17 cellular contexts compared by ENCODE assay signal in genomic region chr6:44129841-44130322, GRCh38. TPM values are rescaled to one million over a fixed set of nuclear protein-coding genes. Genes with fewer than 3 reads are reported as not detected.
DNase-seq lines count a peak whose midpoint lies in the region; ATAC-seq and TF ChIP-seq lines count a peak whose summit lies in the region.
"Had no signal": no experiment of that assay in that cellular context is flagged by ENCODE, and none has a peak within 500 bp of the region (broad histone marks: within the 10 kb centered on the region; RNA-seq: fewer than 3 reads in every experiment).

No MANE protein-coding gene starts in this region.

- intact Hi-C loops in left ventricle myocardium inferior (cut with micrococcal nuclease) (no loop called here), sciatic nerve (cut with DNase I) (no loop called here)

- TF ChIP-seq CTCF in left ventricle myocardium inferior (IDR thresholded peaks at IDR 0.05; ENCODE audit: borderline replicate concordance) (no peak), right atrium auricular region (IDR thresholded peaks at IDR 0.05) (no peak), WTC11 (IDR thresholded peaks at IDR 0.05) (no peak), lung (IDR thresholded peaks at IDR 0.05; ENCODE audit: control extremely low read depth, extremely low read depth) (no peak), type B pancreatic cell (conservative IDR thresholded peaks at IDR 0.05) (no peak)

- H3K36me3 ChIP-seq in left ventricle myocardium inferior (peaks cover 5% of the 10 kb centered on the region), right atrium auricular region (peaks cover 5% of the 10 kb centered on the region), lung (ENCODE audit: control insufficient read depth in 2 of 2, insufficient read depth in 2 of 2, low read length in 2 of 2) (peaks cover 0 to 5% of the 10 kb centered on the region in 2 donors)

- peak overlapping the region; percentile 83 for H3K4me3 Mint-ChIP-seq in WTC11
- peak overlapping the region; percentile 86 for H3K4me3 Mint-ChIP-seq in type B pancreatic cell

- no peaks in the 10 kb centered on the region for H3K27me3 ChIP-seq in left ventricle myocardium inferior (ENCODE audit: low read depth)
- H3K27me3 ChIP-seq in right atrium auricular region: no peaks in the 10 kb centered on the region
- no peaks in the 10 kb centered on the region for H3K27me3 ChIP-seq in lung (ENCODE audit: control insufficient read depth, insufficient read depth)
- H3K27me3 ChIP-seq: vagina had no signal

- DNase-seq in left ventricle myocardium inferior (no peak), right atrium auricular region (ENCODE audit: low spot score) (no peak), WTC11 (ENCODE audit: low spot score) (no peak), lung (ENCODE audit: low spot score) (peak; percentile 60), type B pancreatic cell (ENCODE audit: extremely low spot score, unreplicated experiment) (no peak), H4 (ENCODE audit: low spot score) (no peak), sciatic nerve (ENCODE audit: low spot score) (no peak), NCI-H187 treated with DMSO at 0.1 percent for 48 hours (lab: John Stamatoyannopoulos, UW) (no peak)
- DNase-seq: activated CD4-positive, alpha-beta T cell treated with anti-CD3 and anti-CD28 coated beads for 1 hour; amygdala; HCEC 1CT; NCI-H1048; NCI-H82; stimulated activated naive CD4-positive, alpha-beta T cell treated with Interleukin-2 at 50 U/mL for 16 hours had no signal

- H3K4me1 Mint-ChIP-seq in WTC11: peaks cover 54% of the 10 kb centered on the region
- peaks cover 49% of the 10 kb centered on the region for H3K4me1 Mint-ChIP-seq in type B pancreatic cell (ENCODE audit: unreplicated experiment)

- 63 to 70% methylated on average over 2 of the region's 2 CpGs for WGBS in lung, 2 donors

- ATAC-seq in WTC11 (no peak), lung (ENCODE audit: insufficient read depth, low FRiP score) (no peak), sciatic nerve (no peak)

- H3K4me1 ChIP-seq in left ventricle myocardium inferior: peaks cover 80% of the 10 kb centered on the region
- H3K4me1 ChIP-seq in right atrium auricular region: peaks cover 0 to 39% of the 10 kb centered on the region in 2 donors
- H3K4me1 ChIP-seq in lung (ENCODE audit: control insufficient read depth in 2 of 2, insufficient read depth in 2 of 2, low read length in 2 of 2): peaks cover 4 to 12% of the 10 kb centered on the region in 2 donors

- no peak overlapping the region for H3K4me3 ChIP-seq in left ventricle myocardium inferior
- no peak overlapping the region for H3K4me3 ChIP-seq in right atrium auricular region
- H3K4me3 ChIP-seq in lung: no peak overlapping the region
- H3K4me3 ChIP-seq: vagina had no signal

- H3K27me3 Mint-ChIP-seq in WTC11 (ENCODE audit: low read depth) (no peaks in the 10 kb centered on the region; the same call in 1 of the 2 replicates), type B pancreatic cell (no peaks in the 10 kb centered on the region)

- POLR2A ChIA-PET in WTC11 (lab: Charles Lee): no interaction called here

- H3K27ac Mint-ChIP-seq in WTC11: no peak overlapping the region
- H3K27ac Mint-ChIP-seq in type B pancreatic cell: no peak overlapping the region

- peaks cover 2% of the 10 kb centered on the region for H3K36me3 Mint-ChIP-seq in WTC11
- peaks cover 4% of the 10 kb centered on the region for H3K36me3 Mint-ChIP-seq in type B pancreatic cell

- no peaks in the 10 kb centered on the region for H3K9me3 Mint-ChIP-seq in WTC11
- no peaks in the 10 kb centered on the region for H3K9me3 Mint-ChIP-seq in type B pancreatic cell

- CTCF ChIA-PET in WTC11 (lab: Charles Lee): no interaction called here

- H3K9me3 ChIP-seq in left ventricle myocardium inferior (replicated peaks): no peaks in the 10 kb centered on the region
- H3K9me3 ChIP-seq in right atrium auricular region: no peaks in the 10 kb centered on the region
- no peaks in the 10 kb centered on the region for H3K9me3 ChIP-seq in lung (ENCODE audit: control insufficient read depth in 2 of 2, insufficient read depth in 1 of 2, low read length in 1 of 2)
- H3K9me3 ChIP-seq: vagina had no signal

- H3K27ac ChIP-seq in left ventricle myocardium inferior (replicated peaks): peak overlapping the region; percentile 13
- no peak overlapping the region for H3K27ac ChIP-seq in right atrium auricular region
- no peak overlapping the region for H3K27ac ChIP-seq in lung (ENCODE audit: low read depth in 1 of 2, low read length in 1 of 2)
- H3K27ac ChIP-seq: vagina had no signal

TF ChIP-seq in WTC11, 78 proteins besides CTCF, POLR2A, EP300 and RAD21 (continues in another document):
- TF ChIP-seq ZSCAN18 (CRISPR knock-in tag; IDR thresholded peaks at IDR 0.05) (no peak), ZNF121 (CRISPR knock-in tag; IDR thresholded peaks at IDR 0.05) (no peak), CREB1 (CRISPR knock-in tag; IDR thresholded peaks at IDR 0.05) (no peak), ZNF671 (CRISPR knock-in tag; IDR thresholded peaks at IDR 0.05) (no peak), USF1 (CRISPR knock-in tag; IDR thresholded peaks at IDR 0.05) (no peak), ZNF263 (CRISPR knock-in tag; IDR thresholded peaks at IDR 0.05; ENCODE audit: low read depth) (no peak), FOXP4 (CRISPR knock-in tag; IDR thresholded peaks at IDR 0.05) (no peak), HMGXB4 (CRISPR knock-in tag; IDR thresholded peaks at IDR 0.05) (no peak), TEAD4 (CRISPR knock-in tag; IDR thresholded peaks at IDR 0.05) (no peak), FOXK1 (CRISPR knock-in tag; IDR thresholded peaks at IDR 0.05) (no peak)

RNA-seq across cellular contexts. Expression of gene TMEM63B, which starts 2.5 kb away (rescaled TPM):
- total RNA-seq in left ventricle myocardium inferior (37.2 TPM), right atrium auricular region (10 to 100 TPM; 29.2 to 37.1 TPM), WTC11 (2021) (72.8 to 75.2 TPM (median 74.0 TPM) in 3 replicates), lung (10 to 100 TPM; 93.1 to 94.5 TPM), type B pancreatic cell (ENCODE audit: low replicate concordance) (45.5 and 57.5 TPM in 2 replicates), sciatic nerve (38.0 TPM)
- polyA plus RNA-seq in lung: 10 to 100 TPM; 49.0 to 83.6 TPM
- 15.8 and 28.6 TPM in 2 replicates for total RNA-seq in H4 (2014; rRNA removed; shearing (Covaris generic))

RNA-seq across cellular contexts. Expression of gene MRPL14, which starts 2.6 kb away (rescaled TPM):
- total RNA-seq in left ventricle myocardium inferior (36.8 TPM), right atrium auricular region (10 to 100 TPM; 44.1 to 45.9 TPM), WTC11 (2021) (70.0 to 74.2 TPM (median 74.2 TPM) in 3 replicates), lung (10 to 100 TPM; 70.8 to 90.2 TPM), type B pancreatic cell (ENCODE audit: low replicate concordance) (45.5 and 53.7 TPM in 2 replicates), sciatic nerve (21.8 TPM)
- polyA plus RNA-seq in lung: 100 to 1,000 TPM; 112 to 219 TPM
- total RNA-seq in H4 (2014; rRNA removed; shearing (Covaris generic)): 136 and 145 TPM in 2 replicates

RNA-seq across cellular contexts. Expression of gene CAPN11, which starts 28.7 kb away (rescaled TPM):
- 0.25 TPM for total RNA-seq in left ventricle myocardium inferior
- total RNA-seq in right atrium auricular region: under 1 TPM; 0.16 to 0.44 TPM
- total RNA-seq in WTC11 (2021): 2.3 to 3.3 TPM (median 3.2 TPM) in 3 replicates
- under 1 TPM in 1 of 2 donors, not detected in 1; 0.15 TPM for total RNA-seq in lung
- polyA plus RNA-seq in lung: under 1 TPM; 0.07 to 0.30 TPM
- total RNA-seq in type B pancreatic cell (ENCODE audit: low replicate concordance): not detected in 2 replicates
- not detected in 2 replicates for total RNA-seq in H4 (2014; rRNA removed; shearing (Covaris generic))
- total RNA-seq in sciatic nerve: 6.9 TPM
- total RNA-seq: frontal cortex, RPMI7951 had no signal
